In genomic region chr6:20571261-20571660, GRCh38 we compare ENCODE assay signal across 17 cellular contexts.
"Had no signal": no experiment of that assay in that cellular context is flagged by ENCODE, and none has a peak within 500 bp of the region (broad histone marks: within the 10 kb centered on the region; RNA-seq: fewer than 3 reads in every experiment).

No MANE protein-coding gene starts in this region.

- DNase-seq: colonic mucosa; effector CD4-positive, alpha-beta T cell; endodermal cell; gastrocnemius medialis; heart right ventricle; hypothalamus; mammary epithelial cell; mucosa of descending colon; naive thymus-derived CD8-positive, alpha-beta T cell; ovary; sigmoid colon; stimulated activated CD4-positive, alpha-beta T cell treated with anti-CD3 and anti-CD28 coated beads, Interleukin-2, amount 100 ng/mL, for 24 hours; stimulated activated CD4-positive, alpha-beta T cell treated with anti-CD3 and anti-CD28 coated beads, Interleukin-4, amount 100 ng/mL, for 4 hours; stimulated activated naive B cell treated with anti-CD40 and anti-IgM and Interleukin-4, amounts not matched to agents 10 μg/mL and 1 μg/mL and 100 μg/mL, for 72 hours; stimulated activated naive CD8-positive, alpha-beta T cell treated with anti-CD3 and anti-CD28 coated beads, Interleukin-15, amount 100 ng/mL, for 72 hours; testis had no signal

- ATAC-seq: gastrocnemius medialis; heart right ventricle; left lobe of liver; mucosa of descending colon; naive thymus-derived CD8-positive, alpha-beta T cell; stimulated activated naive B cell treated with anti-CD40 and anti-IgM and Interleukin-4, amounts not matched to agents 10 μg/mL and 1 μg/mL and 100 μg/mL, for 72 hours; stimulated activated naive CD8-positive, alpha-beta T cell treated with anti-CD3 and anti-CD28 coated beads, Interleukin-15, amount 100 ng/mL, for 72 hours had no signal
